22 cellular contexts compared by ENCODE assay signal in the genomic region with DNA sequence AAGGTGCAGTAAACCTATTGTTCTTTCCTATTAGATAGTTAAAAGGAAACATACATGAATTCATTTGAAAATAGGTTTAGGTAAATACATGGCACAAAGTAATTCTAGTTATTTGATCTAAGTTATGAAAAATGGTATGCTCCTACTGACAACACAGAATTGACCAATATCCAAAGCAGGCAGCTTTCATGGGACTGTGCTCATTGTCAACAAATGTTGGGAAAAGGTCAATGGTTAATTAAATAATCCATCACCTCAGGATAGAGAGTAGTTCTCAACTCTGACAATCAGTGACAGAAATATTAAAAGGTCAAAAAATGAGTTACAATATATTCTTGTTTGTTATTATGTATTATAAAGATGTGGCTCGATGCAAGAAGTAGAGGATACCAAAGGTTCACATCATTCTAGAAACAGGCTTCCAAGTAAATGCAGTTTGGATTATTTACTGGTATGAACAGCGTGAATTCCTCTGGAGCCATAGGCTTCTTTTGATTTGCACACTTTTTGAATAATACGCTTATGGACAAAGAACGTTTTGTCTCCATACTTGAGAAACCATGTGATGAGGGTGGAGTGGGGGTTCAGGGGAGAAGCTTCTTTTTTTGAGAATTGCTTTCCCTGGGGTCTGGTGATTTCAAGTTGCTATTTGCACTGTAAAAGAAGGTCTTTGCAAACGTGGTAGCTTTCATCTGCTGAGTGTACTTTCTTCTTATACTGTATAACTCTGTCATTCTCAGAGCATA.
DNase-seq lines count a peak whose midpoint lies in the region; ATAC-seq, FAIRE-seq and TF ChIP-seq lines count a peak whose summit lies in the region.
"Had no signal": no experiment of that assay in that cellular context is flagged by ENCODE, and none has a peak within 500 bp of the region (broad histone marks: within the 10 kb centered on the region; RNA-seq: fewer than 3 reads in every experiment).

No MANE protein-coding gene starts in this region.

- TF ChIP-seq CTCF in liver (IDR thresholded peaks at IDR 0.05; ENCODE audit: low read depth, low read length, missing input control) (no peak), HepG2 (CRISPR knock-in tag; IDR thresholded peaks at IDR 0.05) (no peak), right lobe of liver (IDR thresholded peaks at IDR 0.05) (no peak), upper lobe of left lung (IDR thresholded peaks at IDR 0.05) (no peak)

- CTCF ChIA-PET in HepG2 (lab: Yijun Ruan, JAX; ENCODE audit: low intra/inter-chr PET ratio, low total read pairs), result no interaction called here

- BruUV-seq in HepG2 (replicated peaks; lab: Mats Ljungman, UMichigan), result no TSS peak

- in situ Hi-C loops in HepG2 (cut with HindIII; ENCODE audit: extremely low pct_ligation_motif_present, low pct_unique_long_range_greater_than_20kb), result no loop called here

- no peak for TF ChIP-seq EP300 in HepG2 (IDR thresholded peaks at IDR 0.05; ENCODE audit: low read depth in 2 of 2, low read length in 2 of 2)
- no peak for TF ChIP-seq EP300 in HepG2 (CRISPR knock-in tag; IDR thresholded peaks at IDR 0.05; ENCODE audit: borderline replicate concordance)
- no peak for TF ChIP-seq EP300 in upper lobe of left lung (IDR thresholded peaks at IDR 0.05)

- H3K4me1 ChIP-seq in liver (ENCODE audit: control insufficient read depth in 4 of 4, insufficient read depth in 4 of 4, low read length in 3 of 4), result peaks cover 0 to 15% (median 4%) of the 10 kb centered on the region in 4 donors
- no peaks in the 10 kb centered on the region for H3K4me1 ChIP-seq in HepG2 (ENCODE audit: insufficient read depth, low read length)
- H3K4me1 ChIP-seq in right lobe of liver, result peaks cover 0 to 5% (median 2%) of the 10 kb centered on the region in 4 donors
- peaks cover 8 to 20% (median 18%) of the 10 kb centered on the region in 4 donors for H3K4me1 ChIP-seq in upper lobe of left lung
- H3K4me1 ChIP-seq: breast epithelium had no signal

- no peak overlapping the region for H3K4me3 ChIP-seq in liver (ENCODE audit: low read depth in 1 of 3, low read length in 3 of 3)
- no peak overlapping the region for H3K4me3 ChIP-seq in HepG2 (replicated peaks in 1 of 3; ENCODE audit: insufficient read depth in 1 of 3, low read depth in 2 of 3, low read length in 3 of 3)
- no peak overlapping the region for H3K4me3 ChIP-seq in right lobe of liver
- no peak overlapping the region for H3K4me3 ChIP-seq in upper lobe of left lung
- H3K4me3 ChIP-seq: breast epithelium, upper lobe of right lung had no signal

- H3K36me3 ChIP-seq in liver (ENCODE audit: control insufficient read depth in 4 of 4, insufficient read depth in 3 of 4, low read depth in 1 of 4, low read length in 3 of 4), result no peaks in the 10 kb centered on the region
- H3K36me3 ChIP-seq in HepG2 (replicated peaks in 1 of 2; ENCODE audit: control insufficient read depth in 1 of 2, insufficient read depth in 2 of 2, low read length in 2 of 2), result no peaks in the 10 kb centered on the region
- H3K36me3 ChIP-seq in right lobe of liver, result no peaks in the 10 kb centered on the region
- no peaks in the 10 kb centered on the region for H3K36me3 ChIP-seq in upper lobe of left lung
- H3K36me3 ChIP-seq: breast epithelium, upper lobe of right lung had no signal

- no peak for DNase-seq in HepG2 (ENCODE audit: low spot score)
- DNase-seq in right lobe of liver, result no peak
- DNase-seq in NCI-H146 treated with DMSO at 0.1 percent for 48 hours (lab: John Stamatoyannopoulos, UW; ENCODE audit: unreplicated experiment), result no peak
- no peak for DNase-seq in retina
- DNase-seq in upper lobe of left lung, result no peak
- DNase-seq: activated CD4-positive, alpha-beta T cell treated with anti-CD3 and anti-CD28 coated beads for 36 hours; AML-193; amygdala; CD4-positive, CD25-positive, alpha-beta regulatory T cell; KBM-7; left colon; NCI-H1092 treated with DMSO at 0.1 percent for 48 hours; NCI-H187 treated with DMSO at 0.1 percent for 48 hours; NCI-H2171; upper lobe of right lung had no signal

- ATAC-seq in HepG2 (no peak), SK-N-SH treated with all-trans-retinoic acid at 6 μM for 48 hours (peak; percentile 9; the same call in 1 of the 3 replicates), right lobe of liver (peak; percentile 49 to 76 (median 56)), GM18498 (IDR thresholded peaks at IDR 0.05; ENCODE audit: unreplicated experiment) (no peak), upper lobe of left lung (ENCODE audit: low FRiP score in 2 of 2) (no peak)
- ATAC-seq: activated CD4-positive, alpha-beta T cell treated with anti-CD3 and anti-CD28 coated beads for 36 hours; stimulated activated memory B cell treated with anti-CD40 and anti-IgM and Interleukin-4, amounts not matched to agents 10 μg/mL and 1 μg/mL and 100 μg/mL, for 72 hours; upper lobe of right lung had no signal

- no peaks in the 10 kb centered on the region for H4K20me1 ChIP-seq in HepG2 (ENCODE audit: insufficient read depth, low read length)

- H3K27me3 ChIP-seq in liver (ENCODE audit: control insufficient read depth in 4 of 4, insufficient read depth in 4 of 4, low read length in 3 of 4), result no peaks in the 10 kb centered on the region
- no peaks in the 10 kb centered on the region for H3K27me3 ChIP-seq in HepG2 (ENCODE audit: control insufficient read depth in 1 of 2, insufficient read depth in 2 of 2, low read length in 2 of 2)
- no peaks in the 10 kb centered on the region for H3K27me3 ChIP-seq in right lobe of liver
- H3K27me3 ChIP-seq in upper lobe of left lung, result no peaks in the 10 kb centered on the region
- H3K27me3 ChIP-seq: breast epithelium, upper lobe of right lung had no signal

- 73% methylated on average over 5 of the region's 5 CpGs for WGBS in liver
- 10% methylated on average over 5 of the region's 5 CpGs for WGBS in HepG2 (ENCODE audit: low lambda C conversion rate)
- WGBS in right lobe of liver (ENCODE audit: insufficient coverage, low coverage, low lambda C conversion rate, missing lambda C conversion rate), result 60% methylated on average over 5 of the region's 5 CpGs
- 81 to 87% methylated on average over 5 of the region's 5 CpGs for WGBS in upper lobe of left lung, 2 donors

- H3K9ac ChIP-seq in liver (ENCODE audit: low read depth in 1 of 2, low read length in 2 of 2) (no peak overlapping the region), HepG2 (ENCODE audit: insufficient read depth, low read depth, low read length) (no peak overlapping the region)

- no peak overlapping the region for H2AFZ ChIP-seq in HepG2 (ENCODE audit: low read length)

- H3K9me3 ChIP-seq in liver (ENCODE audit: control insufficient read depth in 4 of 4, low read length in 3 of 4) (no peaks in the 10 kb centered on the region), HepG2 (ENCODE audit: low read length) (no peaks in the 10 kb centered on the region), right lobe of liver (no peaks in the 10 kb centered on the region), upper lobe of left lung (no peaks in the 10 kb centered on the region)
- H3K9me3 ChIP-seq: breast epithelium, upper lobe of right lung had no signal

- no peak overlapping the region for H3K4me2 ChIP-seq in HepG2 (ENCODE audit: low read depth, low read length)

- intact Hi-C loops in HepG2 (cut with micrococcal nuclease; ENCODE audit: unreplicated experiment) (no loop called here), right lobe of liver (cut with DNase I) (no loop called here)

- H3K79me2 ChIP-seq in HepG2 (ENCODE audit: insufficient read depth, low read length), result no peaks in the 10 kb centered on the region

- POLR2A ChIA-PET in HepG2 (lab: Yijun Ruan, JAX), result no interaction called here

- no peak for TF ChIP-seq POLR2A in HepG2 (IDR thresholded peaks at IDR 0.05; ENCODE audit: insufficient read depth in 1 of 2, low read depth in 2 of 2, low read length in 2 of 2)
- no peak for TF ChIP-seq POLR2A in right lobe of liver (IDR thresholded peaks at IDR 0.05)
- no peak for TF ChIP-seq POLR2A in upper lobe of left lung (IDR thresholded peaks at IDR 0.05)

- TF ChIP-seq RAD21 in liver (IDR thresholded peaks at IDR 0.05), result no peak
- TF ChIP-seq RAD21 in HepG2 (CRISPR knock-in tag; IDR thresholded peaks at IDR 0.05), result no peak

- FAIRE-seq in HepG2 (lab: Jason Lieb, UNC), result no peak
- FAIRE-seq: D721Med, H1 had no signal

- H3K27ac ChIP-seq in liver (ENCODE audit: low read depth in 1 of 2, low read length in 2 of 2) (no peak overlapping the region), HepG2 (ENCODE audit: extremely low read length, insufficient read depth, low read length) (no peak overlapping the region), right lobe of liver (no peak overlapping the region), upper lobe of left lung (no peak overlapping the region)
- H3K27ac ChIP-seq: breast epithelium, upper lobe of right lung had no signal

TF ChIP-seq in liver, 16 proteins besides CTCF, POLR2A, EP300 and RAD21:
- TF ChIP-seq SP1 (IDR thresholded peaks at IDR 0.05) (no peak), JUND (IDR thresholded peaks at IDR 0.05) (no peak), HNF4A (conservative IDR thresholded peaks at IDR 0.05) (peak; percentile 9 to 17), EGR1 (IDR thresholded peaks at IDR 0.05; ENCODE audit: low read depth in 2 of 2) (no peak), FOXA2 (IDR thresholded peaks at IDR 0.05) (peak; percentile 50), GABPA (IDR thresholded peaks at IDR 0.05 in 1 of 2, conservative IDR thresholded peaks at IDR 0.05 in 1 of 2) (no peak), RXRA (IDR thresholded peaks at IDR 0.05) (no peak), NR2F2 (IDR thresholded peaks at IDR 0.05) (no peak)
TF ChIP-seq in liver: peak in this region for 2.

TF ChIP-seq in HepG2, 621 proteins besides CTCF, POLR2A, EP300 and RAD21 (continues in another document):
- no peak for TF ChIP-seq ZNF660 (CRISPR knock-in tag; IDR thresholded peaks at IDR 0.05; ENCODE audit: borderline replicate concordance, low read depth)
- TF ChIP-seq RCOR2 (CRISPR knock-in tag; IDR thresholded peaks at IDR 0.05), result no peak
- TF ChIP-seq ZNF180 (CRISPR knock-in tag; IDR thresholded peaks at IDR 0.05; ENCODE audit: borderline replicate concordance, low read depth), result no peak

TF ChIP-seq in SK-N-SH treated with all-trans-retinoic acid at 6 μM for 48 hours, 23 proteins besides CTCF, POLR2A, EP300 and RAD21:
- TF ChIP-seq, protein P1, sequence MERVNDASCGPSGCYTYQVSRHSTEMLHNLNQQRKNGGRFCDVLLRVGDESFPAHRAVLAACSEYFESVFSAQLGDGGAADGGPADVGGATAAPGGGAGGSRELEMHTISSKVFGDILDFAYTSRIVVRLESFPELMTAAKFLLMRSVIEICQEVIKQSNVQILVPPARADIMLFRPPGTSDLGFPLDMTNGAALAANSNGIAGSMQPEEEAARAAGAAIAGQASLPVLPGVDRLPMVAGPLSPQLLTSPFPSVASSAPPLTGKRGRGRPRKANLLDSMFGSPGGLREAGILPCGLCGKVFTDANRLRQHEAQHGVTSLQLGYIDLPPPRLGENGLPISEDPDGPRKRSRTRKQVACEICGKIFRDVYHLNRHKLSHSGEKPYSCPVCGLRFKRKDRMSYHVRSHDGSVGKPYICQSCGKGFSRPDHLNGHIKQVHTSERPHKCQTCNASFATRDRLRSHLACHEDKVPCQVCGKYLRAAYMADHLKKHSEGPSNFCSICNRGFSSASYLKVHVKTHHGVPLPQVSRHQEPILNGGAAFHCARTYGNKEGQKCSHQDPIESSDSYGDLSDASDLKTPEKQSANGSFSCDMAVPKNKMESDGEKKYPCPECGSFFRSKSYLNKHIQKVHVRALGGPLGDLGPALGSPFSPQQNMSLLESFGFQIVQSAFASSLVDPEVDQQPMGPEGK (CRISPR knock-in tag; IDR thresholded peaks at IDR 0.05; ENCODE audit: borderline replicate concordance), result no peak

Comparison
In these comparisons a context has a peak if more than half of its experiments do, and no peak if none do; other contexts are left out.
1. ATAC-seq: peak in SK-N-SH treated with all-trans-retinoic acid at 6 μM for 48 hours (single experiment) and right lobe of liver (4 of 4); none in HepG2 (single experiment), GM18498 (single experiment) and upper lobe of left lung (0 of 2).